13 cellular contexts compared by ENCODE assay signal in genomic region chr20:53935353-53936084, GRCh38.
DNase-seq lines count a peak whose midpoint lies in the region; ATAC-seq lines count a peak whose summit lies in the region.
"Had no signal": no experiment of that assay in that cellular context is flagged by ENCODE, and none has a peak within 500 bp of the region (broad histone marks: within the 10 kb centered on the region; RNA-seq: fewer than 3 reads in every experiment).

No MANE protein-coding gene starts in this region.

- no peaks in the 10 kb centered on the region for H3K9me3 Mint-ChIP-seq in IgD-negative memory B cell
- H3K9me3 Mint-ChIP-seq in natural killer cell treated with Interleukin-12 subunit alpha and Interleukin-12 subunit beta and Interleukin-15 and Interleukin-18, amount 100 ng/mL, for 72 hours, result no peaks in the 10 kb centered on the region
- H3K9me3 Mint-ChIP-seq: type B pancreatic cell had no signal

- no peaks in the 10 kb centered on the region for H3K36me3 Mint-ChIP-seq in IgD-negative memory B cell
- no peaks in the 10 kb centered on the region for H3K36me3 Mint-ChIP-seq in natural killer cell treated with Interleukin-12 subunit alpha and Interleukin-12 subunit beta and Interleukin-15 and Interleukin-18, amount 100 ng/mL, for 72 hours
- H3K36me3 Mint-ChIP-seq: type B pancreatic cell had no signal

- no peaks in the 10 kb centered on the region for H3K36me3 ChIP-seq in adipocyte (ENCODE audit: control insufficient read depth, insufficient read depth, low read length, severe bottlenecking)

- H3K4me3 Mint-ChIP-seq in IgD-negative memory B cell, result peak overlapping the region in 3 of 4 donors; percentile 67 to 85 (median 81)
- H3K4me3 Mint-ChIP-seq in natural killer cell treated with Interleukin-12 subunit alpha and Interleukin-12 subunit beta and Interleukin-15 and Interleukin-18, amount 100 ng/mL, for 72 hours, result peak overlapping the region; percentile 80
- H3K4me3 Mint-ChIP-seq: type B pancreatic cell had no signal

- peak overlapping the region; percentile 58 for H3K9ac ChIP-seq in adipocyte (ENCODE audit: low read length)

- H3K4me3 ChIP-seq in adipocyte (ENCODE audit: low read length), result no peak overlapping the region

- peak; percentile 70 for DNase-seq in CD1c-positive myeloid dendritic cell (ENCODE audit: extremely low spot score)
- DNase-seq in adipocyte (ENCODE audit: low read depth), result peak; percentile 5
- no peak for DNase-seq in natural killer cell treated with Interleukin-12 subunit alpha and Interleukin-12 subunit beta and Interleukin-15 and Interleukin-18, amount 100 ng/mL, for 72 hours (ENCODE audit: low spot score)
- DNase-seq in NCI-H1436 treated with DMSO at 0.1 percent for 48 hours (lab: John Stamatoyannopoulos, UW), result no peak
- DNase-seq in DMS153 (lab: John Stamatoyannopoulos, UW), result no peak
- no peak for DNase-seq in activated effector memory CD4-positive, alpha-beta T cell treated with Interleukin-2 at 50 U/mL for 16 hours
- DNase-seq: activated CD4-positive, alpha-beta T cell treated with anti-CD3 and anti-CD28 coated beads, Interleukin-2, amount 50 U/mL, for 4 hours; NCI-H1417 treated with DMSO at 0.1 percent for 48 hours; occipital lobe had no signal

- H3K4me1 Mint-ChIP-seq in IgD-negative memory B cell, result peaks cover 69 to 73% (median 73%) of the 10 kb centered on the region in 3 donors
- H3K4me1 Mint-ChIP-seq in natural killer cell treated with Interleukin-12 subunit alpha and Interleukin-12 subunit beta and Interleukin-15 and Interleukin-18, amount 100 ng/mL, for 72 hours (ENCODE audit: low read depth in 2 of 2), result peaks cover 52 to 63% of the 10 kb centered on the region in 2 donors

- H3K27me3 ChIP-seq in adipocyte (replicated peaks; ENCODE audit: control insufficient read depth, insufficient read depth, low read length), result no peaks in the 10 kb centered on the region

- peak overlapping the region; percentile 45 to 93 (median 84) for H3K27ac Mint-ChIP-seq in IgD-negative memory B cell
- peak overlapping the region; percentile 87 to 98 for H3K27ac Mint-ChIP-seq in natural killer cell treated with Interleukin-12 subunit alpha and Interleukin-12 subunit beta and Interleukin-15 and Interleukin-18, amount 100 ng/mL, for 72 hours
- H3K27ac Mint-ChIP-seq: type B pancreatic cell had no signal

- no peaks in the 10 kb centered on the region for H3K9me3 ChIP-seq in adipocyte (ENCODE audit: control insufficient read depth, low read length)

- H3K4me1 ChIP-seq in adipocyte (ENCODE audit: control insufficient read depth, insufficient read depth, low read length), result peaks cover 49% of the 10 kb centered on the region

- no peak for ATAC-seq in natural killer cell treated with Interleukin-12 subunit alpha and Interleukin-12 subunit beta and Interleukin-15 and Interleukin-18, amount 100 ng/mL, for 72 hours
- no peak for ATAC-seq in HG02852 (IDR thresholded peaks at IDR 0.05; ENCODE audit: unreplicated experiment)
- ATAC-seq: HCT116 had no signal

- no peaks in the 10 kb centered on the region for H3K27me3 Mint-ChIP-seq in IgD-negative memory B cell
- H3K27me3 Mint-ChIP-seq in natural killer cell treated with Interleukin-12 subunit alpha and Interleukin-12 subunit beta and Interleukin-15 and Interleukin-18, amount 100 ng/mL, for 72 hours, result no peaks in the 10 kb centered on the region
- H3K27me3 Mint-ChIP-seq: type B pancreatic cell had no signal

Comparison
In these comparisons a context has a peak if more than half of its experiments do, and no peak if none do; other contexts are left out.
1. DNase-seq: peak in CD1c-positive myeloid dendritic cell (single experiment) and adipocyte (single experiment); none in natural killer cell treated with Interleukin-12 subunit alpha and Interleukin-12 subunit beta and Interleukin-15 and Interleukin-18, amount 100 ng/mL, for 72 hours (single experiment), NCI-H1436 treated with DMSO at 0.1 percent for 48 hours (single experiment), DMS153 (single experiment) and activated effector memory CD4-positive, alpha-beta T cell treated with Interleukin-2 at 50 U/mL for 16 hours (single experiment).